ENCODE assay signal across 14 cellular contexts in the genomic region with DNA sequence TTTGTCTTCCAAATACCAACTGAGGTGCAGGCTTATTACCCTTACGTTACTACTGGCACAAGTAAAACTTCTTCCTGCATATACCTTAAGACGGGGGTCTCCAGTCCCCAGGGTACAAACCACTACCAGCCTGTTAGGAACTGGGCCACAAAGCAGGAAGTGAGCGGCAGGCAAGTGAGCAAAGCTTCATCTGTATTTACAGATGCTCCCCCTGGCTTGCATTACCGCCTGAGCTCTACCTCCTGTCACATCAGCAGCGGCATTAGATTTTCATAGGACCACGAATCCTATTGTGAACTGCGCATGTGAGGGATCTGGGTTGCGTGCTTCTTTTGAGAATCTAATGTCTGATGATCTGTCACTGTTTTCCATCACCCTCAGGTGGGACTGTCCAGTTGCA.
DNase-seq lines count a peak whose midpoint lies in the region; ATAC-seq, FAIRE-seq and TF ChIP-seq lines count a peak whose summit lies in the region.
"Had no signal": no experiment of that assay in that cellular context is flagged by ENCODE, and none has a peak within 500 bp of the region (broad histone marks: within the 10 kb centered on the region; RNA-seq: fewer than 3 reads in every experiment).

No MANE protein-coding gene starts in this region.

- peak; percentile 57 for DNase-seq in activated CD4-positive, alpha-beta T cell treated with anti-CD3 and anti-CD28 coated beads for 36 hours
- no peak for DNase-seq in activated CD4-positive, alpha-beta T cell treated with anti-CD3 and anti-CD28 coated beads for 1 hour
- DNase-seq in T-helper 9 cell (peak; percentile 19), K562 (ENCODE audit: extremely low read depth in 1 of 4, low spot score in 3 of 4) (no peak), GM13976 (ENCODE audit: low spot score) (no peak)
- DNase-seq: ACHN, left lung, PC-3, thyroid gland had no signal

- H3K4me1 ChIP-seq in K562 (replicated peaks in 1 of 2; ENCODE audit: control insufficient read depth in 2 of 2, insufficient read depth in 2 of 2, low read length in 2 of 2), result peaks cover 0 to 3% of the 10 kb centered on the region in 2 experiments; a peak in 1 of 5 replicates

- CTCF ChIA-PET in activated CD4-positive, alpha-beta T cell treated with anti-CD3 and anti-CD28 coated beads for 36 hours (lab: Charles Lee), result interaction anchor here (1.1 to 2.5 kb wide), 6 partner anchors 11 to 274 kb away, joined by 3 to 6 read pairs (median 4); no protein-coding TSS in a partner anchor
- CTCF ChIA-PET in K562 (lab: Yijun Ruan, JAX; ENCODE audit: low intra/inter-chr PET ratio), result no interaction called here

- H3K4me3 ChIP-seq in K562, result no peak overlapping the region
- H3K4me3 ChIP-seq: left lung, skin epidermis, thyroid gland had no signal

- TF ChIP-seq RAD21 in K562 (CRISPR knock-in tag; conservative IDR thresholded peaks at IDR 0.05 in 1 of 2, IDR thresholded peaks at IDR 0.05 in 1 of 2), result no peak

- BruUV-seq in K562 (replicated peaks; lab: Mats Ljungman, UMichigan), result no TSS peak

- no peak for TF ChIP-seq POLR2A in K562 (conservative IDR thresholded peaks at IDR 0.05)

- FAIRE-seq in K562 (lab: Jason Lieb, UNC), result no peak

- no peaks in the 10 kb centered on the region for H3K9me3 Mint-ChIP-seq in activated CD4-positive, alpha-beta T cell treated with anti-CD3 and anti-CD28 coated beads for 36 hours (ENCODE audit: low read depth)
- no peaks in the 10 kb centered on the region for H3K9me3 Mint-ChIP-seq in stimulated activated memory B cell treated with anti-CD40 and anti-IgM and Interleukin-4, amounts not matched to agents 10 μg/mL and 1 μg/mL and 100 μg/mL, for 72 hours

- no peak for TF ChIP-seq EP300 in K562 (IDR thresholded peaks at IDR 0.05; ENCODE audit: low read length)

- no peak overlapping the region for H3K9ac ChIP-seq in K562 (ENCODE audit: insufficient read depth in 1 of 2, low read depth in 2 of 2, low read length in 2 of 2)

- no peaks in the 10 kb centered on the region for H3K36me3 Mint-ChIP-seq in activated CD4-positive, alpha-beta T cell treated with anti-CD3 and anti-CD28 coated beads for 36 hours (ENCODE audit: low read depth)
- no peaks in the 10 kb centered on the region for H3K36me3 Mint-ChIP-seq in stimulated activated memory B cell treated with anti-CD40 and anti-IgM and Interleukin-4, amounts not matched to agents 10 μg/mL and 1 μg/mL and 100 μg/mL, for 72 hours

- in situ Hi-C loops in K562 (cut with MboI) (no loop called here), GM13976 (cut with MboI; ENCODE audit: low sequenced_read_pairs, unreplicated experiment) (no loop called here)

- peak; percentile 67 for ATAC-seq in activated CD4-positive, alpha-beta T cell treated with anti-CD3 and anti-CD28 coated beads for 36 hours
- ATAC-seq in K562, result 0 out of 3 replicates have a peak, but pooled peaks have one; percentile 21
- peak; percentile 45 for ATAC-seq in stimulated activated memory B cell treated with anti-CD40 and anti-IgM and Interleukin-4, amounts not matched to agents 10 μg/mL and 1 μg/mL and 100 μg/mL, for 72 hours
- no peak for ATAC-seq in HG03159 (IDR thresholded peaks at IDR 0.05; ENCODE audit: unreplicated experiment)
- ATAC-seq in HG02588 (IDR thresholded peaks at IDR 0.05; ENCODE audit: unreplicated experiment), result no peak
- ATAC-seq: left lung, PC-3 had no signal

- H2AFZ ChIP-seq in K562 (ENCODE audit: low read depth, low read length), result no peak overlapping the region

- no peaks in the 10 kb centered on the region for H4K20me1 ChIP-seq in K562 (replicated peaks; ENCODE audit: control insufficient read depth, insufficient read depth, low read length)

- H3K4me2 ChIP-seq in K562 (ENCODE audit: insufficient read depth, low read length), result no peak overlapping the region

- no peaks in the 10 kb centered on the region for H3K36me3 ChIP-seq in K562 (ENCODE audit: control insufficient read depth, insufficient read depth, low read length)
- H3K36me3 ChIP-seq: left lung, thyroid gland had no signal

- intact Hi-C loops in activated CD4-positive, alpha-beta T cell treated with anti-CD3 and anti-CD28 coated beads for 36 hours (cut with DNase I, micrococcal nuclease), result no loop called here
- intact Hi-C loops in K562 (cut with micrococcal nuclease), result no loop called here

- peak overlapping the region; percentile 75 for H3K27ac Mint-ChIP-seq in activated CD4-positive, alpha-beta T cell treated with anti-CD3 and anti-CD28 coated beads for 36 hours
- H3K27ac Mint-ChIP-seq in stimulated activated memory B cell treated with anti-CD40 and anti-IgM and Interleukin-4, amounts not matched to agents 10 μg/mL and 1 μg/mL and 100 μg/mL, for 72 hours, result peak overlapping the region; percentile 21

- WGBS in K562 (ENCODE audit: insufficient coverage, low coverage, missing lambda C conversion rate), result 84% methylated on average over 8 of the region's 8 CpGs

- no peaks in the 10 kb centered on the region for H3K9me3 ChIP-seq in K562 (replicated peaks; ENCODE audit: control insufficient read depth, insufficient read depth, low read depth, low read length)
- H3K9me3 ChIP-seq: left lung, thyroid gland had no signal

- H3K9me1 ChIP-seq in K562 (ENCODE audit: control insufficient read depth, insufficient read depth, low read length), result no peaks in the 10 kb centered on the region

- H3K79me2 ChIP-seq in K562 (ENCODE audit: control insufficient read depth, insufficient read depth, low read length), result no peaks in the 10 kb centered on the region

- H3K27me3 ChIP-seq in K562 (ENCODE audit: control insufficient read depth in 2 of 2, insufficient read depth in 2 of 2, low read length in 2 of 2), result no peaks in the 10 kb centered on the region
- H3K27me3 ChIP-seq: left lung, thyroid gland had no signal

- peaks cover 53% of the 10 kb centered on the region for H3K4me1 Mint-ChIP-seq in activated CD4-positive, alpha-beta T cell treated with anti-CD3 and anti-CD28 coated beads for 36 hours
- H3K4me1 Mint-ChIP-seq in stimulated activated memory B cell treated with anti-CD40 and anti-IgM and Interleukin-4, amounts not matched to agents 10 μg/mL and 1 μg/mL and 100 μg/mL, for 72 hours, result peaks cover 72% of the 10 kb centered on the region

- no peaks in the 10 kb centered on the region for H3K27me3 Mint-ChIP-seq in activated CD4-positive, alpha-beta T cell treated with anti-CD3 and anti-CD28 coated beads for 36 hours
- H3K27me3 Mint-ChIP-seq in stimulated activated memory B cell treated with anti-CD40 and anti-IgM and Interleukin-4, amounts not matched to agents 10 μg/mL and 1 μg/mL and 100 μg/mL, for 72 hours, result no peaks in the 10 kb centered on the region

- POLR2A ChIA-PET in activated CD4-positive, alpha-beta T cell treated with anti-CD3 and anti-CD28 coated beads for 36 hours (lab: Charles Lee), result no interaction called here
- POLR2A ChIA-PET in K562 (lab: Yijun Ruan, JAX), result interaction anchor here (1.1 kb wide), 1 partner anchor 13 kb away, joined by 8 read pairs; no protein-coding TSS in a partner anchor

- peak; percentile 9 to 27 (median 11); a peak in 3 of 6 replicates for TF ChIP-seq CTCF in K562 (IDR thresholded peaks at IDR 0.05 in 2 of 3, conservative IDR thresholded peaks at IDR 0.05 in 1 of 3; ENCODE audit: insufficient read depth in 2 of 3, low read depth in 1 of 3, low read length in 3 of 3)
- TF ChIP-seq CTCF in GM13976 (IDR thresholded peaks at IDR 0.05; ENCODE audit: borderline replicate concordance, control extremely low read depth, extremely low read depth, insufficient read depth, missing control alignments), result no peak

- H3K4me3 Mint-ChIP-seq in activated CD4-positive, alpha-beta T cell treated with anti-CD3 and anti-CD28 coated beads for 36 hours, result no peak overlapping the region
- no peak overlapping the region for H3K4me3 Mint-ChIP-seq in stimulated activated memory B cell treated with anti-CD40 and anti-IgM and Interleukin-4, amounts not matched to agents 10 μg/mL and 1 μg/mL and 100 μg/mL, for 72 hours

- H3K27ac ChIP-seq in K562 (ENCODE audit: extremely low read depth, low read depth, low read length), result no peak overlapping the region
- H3K27ac ChIP-seq: epithelial cell of prostate, left lung, thyroid gland had no signal

TF ChIP-seq in K562, 482 proteins besides CTCF, POLR2A, EP300 and RAD21:
- TF ChIP-seq, protein P1, sequence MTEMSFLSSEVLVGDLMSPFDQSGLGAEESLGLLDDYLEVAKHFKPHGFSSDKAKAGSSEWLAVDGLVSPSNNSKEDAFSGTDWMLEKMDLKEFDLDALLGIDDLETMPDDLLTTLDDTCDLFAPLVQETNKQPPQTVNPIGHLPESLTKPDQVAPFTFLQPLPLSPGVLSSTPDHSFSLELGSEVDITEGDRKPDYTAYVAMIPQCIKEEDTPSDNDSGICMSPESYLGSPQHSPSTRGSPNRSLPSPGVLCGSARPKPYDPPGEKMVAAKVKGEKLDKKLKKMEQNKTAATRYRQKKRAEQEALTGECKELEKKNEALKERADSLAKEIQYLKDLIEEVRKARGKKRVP (CRISPR knock-in tag; IDR thresholded peaks at IDR 0.05), result no peak
- TF ChIP-seq, protein P2, sequence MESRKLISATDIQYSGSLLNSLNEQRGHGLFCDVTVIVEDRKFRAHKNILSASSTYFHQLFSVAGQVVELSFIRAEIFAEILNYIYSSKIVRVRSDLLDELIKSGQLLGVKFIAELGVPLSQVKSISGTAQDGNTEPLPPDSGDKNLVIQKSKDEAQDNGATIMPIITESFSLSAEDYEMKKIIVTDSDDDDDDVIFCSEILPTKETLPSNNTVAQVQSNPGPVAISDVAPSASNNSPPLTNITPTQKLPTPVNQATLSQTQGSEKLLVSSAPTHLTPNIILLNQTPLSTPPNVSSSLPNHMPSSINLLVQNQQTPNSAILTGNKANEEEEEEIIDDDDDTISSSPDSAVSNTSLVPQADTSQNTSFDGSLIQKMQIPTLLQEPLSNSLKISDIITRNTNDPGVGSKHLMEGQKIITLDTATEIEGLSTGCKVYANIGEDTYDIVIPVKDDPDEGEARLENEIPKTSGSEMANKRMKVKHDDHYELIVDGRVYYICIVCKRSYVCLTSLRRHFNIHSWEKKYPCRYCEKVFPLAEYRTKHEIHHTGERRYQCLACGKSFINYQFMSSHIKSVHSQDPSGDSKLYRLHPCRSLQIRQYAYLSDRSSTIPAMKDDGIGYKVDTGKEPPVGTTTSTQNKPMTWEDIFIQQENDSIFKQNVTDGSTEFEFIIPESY (CRISPR knock-in tag; IDR thresholded peaks at IDR 0.05), result peak; percentile 91

Comparison
In these comparisons a context has a peak if more than half of its experiments do, and no peak if none do; other contexts are left out.
1. DNase-seq: peak in activated CD4-positive, alpha-beta T cell treated with anti-CD3 and anti-CD28 coated beads for 36 hours (single experiment) and T-helper 9 cell (single experiment); none in activated CD4-positive, alpha-beta T cell treated with anti-CD3 and anti-CD28 coated beads for 1 hour (single experiment), K562 (0 of 4) and GM13976 (single experiment).
2. ATAC-seq: peak in activated CD4-positive, alpha-beta T cell treated with anti-CD3 and anti-CD28 coated beads for 36 hours (single experiment), K562 (single experiment) and stimulated activated memory B cell treated with anti-CD40 and anti-IgM and Interleukin-4, amounts not matched to agents 10 μg/mL and 1 μg/mL and 100 μg/mL, for 72 hours (single experiment); none in HG03159 (single experiment) and HG02588 (single experiment).